Comparison of ENCODE assay signal across 15 cellular contexts in the genomic region with DNA sequence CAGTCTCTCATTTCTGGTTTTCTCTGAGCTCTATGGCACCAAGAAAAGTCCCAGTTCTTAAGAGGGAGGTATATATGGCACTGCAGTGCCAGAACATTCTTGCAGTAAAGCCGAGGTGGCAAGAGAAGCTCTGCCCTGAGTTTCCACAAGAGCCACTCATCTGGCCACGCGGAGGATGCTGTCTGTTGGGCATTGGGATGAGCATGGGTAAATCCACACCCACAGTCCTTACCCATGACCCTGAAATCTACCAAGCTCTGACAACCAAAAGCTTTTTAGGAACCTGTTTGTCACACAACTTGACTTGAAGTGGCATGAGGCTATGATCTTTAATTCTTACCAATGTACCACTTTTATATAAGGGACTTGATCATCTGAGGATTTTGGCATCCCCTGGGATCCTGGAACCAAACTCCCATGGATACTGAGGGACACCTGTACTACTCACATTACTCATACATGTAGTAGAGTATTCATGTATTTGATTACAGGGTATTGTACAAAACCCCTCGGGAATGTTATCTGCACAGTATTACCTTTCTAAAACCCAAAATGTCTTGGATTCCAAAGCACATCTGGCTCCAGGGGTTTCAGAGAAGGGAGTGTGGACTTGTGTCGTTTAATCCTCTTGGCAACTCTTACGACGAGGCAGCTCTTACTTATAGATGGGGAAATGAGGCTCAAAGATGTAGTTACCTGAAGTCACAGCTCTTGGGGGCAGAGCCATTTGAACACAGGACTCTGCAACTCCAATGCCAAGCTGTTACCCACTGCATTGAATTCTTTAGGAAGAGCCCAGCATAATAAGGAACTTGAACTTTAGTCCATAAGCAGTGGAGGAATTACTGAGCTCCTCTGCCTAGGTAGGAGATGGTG. TPM values are rescaled to one million over a fixed set of nuclear protein-coding genes. Genes with fewer than 3 reads are reported as not detected.
DNase-seq lines count a peak whose midpoint lies in the region; ATAC-seq and TF ChIP-seq lines count a peak whose summit lies in the region.
"Had no signal": no experiment of that assay in that cellular context is flagged by ENCODE, and none has a peak within 500 bp of the region (broad histone marks: within the 10 kb centered on the region; RNA-seq: fewer than 3 reads in every experiment).

No MANE protein-coding gene starts in this region.

- H3K4me3 Mint-ChIP-seq in MCF 10A (ENCODE audit: unreplicated experiment): no peak overlapping the region

- CTCF ChIA-PET in MCF 10A (lab: Yijun Ruan, JAX): interaction anchor here (0.6 to 5.9 kb wide), 6 partner anchors 9 to 218 kb away, joined by 3 to 38 read pairs (median 3); a partner anchor contains a TSS

- H3K27ac Mint-ChIP-seq in MCF 10A (ENCODE audit: low read depth, unreplicated experiment): peak overlapping the region; percentile 25
- peak overlapping the region; percentile 12 to 95 for H3K27ac Mint-ChIP-seq in activated naive CD4-positive, alpha-beta T cell treated with anti-CD3 and anti-CD28 coated beads, Interleukin-2, amount 50 U/mL, for 72 hours

- H3K27me3 Mint-ChIP-seq in MCF 10A (ENCODE audit: insufficient read depth, unreplicated experiment): no peaks in the 10 kb centered on the region

- H3K36me3 Mint-ChIP-seq in MCF 10A (ENCODE audit: insufficient read depth, unreplicated experiment): peaks cover 64% of the 10 kb centered on the region
- peaks cover 22 to 30% of the 10 kb centered on the region in 2 donors for H3K36me3 Mint-ChIP-seq in activated naive CD4-positive, alpha-beta T cell treated with anti-CD3 and anti-CD28 coated beads, Interleukin-2, amount 50 U/mL, for 72 hours

- H3K4me3 ChIP-seq in breast epithelium (no peak overlapping the region), gastrocnemius medialis (no peak overlapping the region)
- H3K4me3 ChIP-seq: psoas muscle had no signal

- TF ChIP-seq CTCF in MCF 10A (IDR thresholded peaks at IDR 0.05; ENCODE audit: unreplicated experiment) (no peak), breast epithelium (IDR thresholded peaks at IDR 0.05) (no peak), gastrocnemius medialis (IDR thresholded peaks at IDR 0.05 in 4 of 5, conservative IDR thresholded peaks at IDR 0.05 in 1 of 5) (no peak)

- H3K27me3 ChIP-seq in breast epithelium (no peaks in the 10 kb centered on the region), gastrocnemius medialis (no peaks in the 10 kb centered on the region)

- H3K9me3 ChIP-seq in breast epithelium (no peaks in the 10 kb centered on the region), gastrocnemius medialis (no peaks in the 10 kb centered on the region)
- H3K9me3 ChIP-seq: psoas muscle had no signal

- POLR2A ChIA-PET in MCF 10A (lab: Yijun Ruan, JAX): interaction anchor here (0.6 to 4.8 kb wide), 7 partner anchors 8 to 242 kb away, joined by 3 to 39 read pairs (median 3); a partner anchor contains a TSS

- H3K27ac ChIP-seq in breast epithelium (no peak overlapping the region), gastrocnemius medialis (peak overlapping the region in 3 of 4 donors; percentile 31 to 94 (median 71))
- H3K27ac ChIP-seq: psoas muscle, WERI-Rb-1 had no signal

- DNase-seq in MCF 10A (ENCODE audit: unreplicated experiment): no peak
- DNase-seq in breast epithelium (ENCODE audit: low spot score in 2 of 2): no peak
- DNase-seq in HuH-7 (ENCODE audit: low spot score): peak; percentile 6
- no peak for DNase-seq in activated naive CD4-positive, alpha-beta T cell treated with anti-CD3 and anti-CD28 coated beads, Interleukin-2, amount 50 U/mL, for 72 hours (ENCODE audit: low spot score in 2 of 2)
- DNase-seq in gastrocnemius medialis: no peak
- DNase-seq: activated CD8-positive, alpha-beta memory T cell treated with anti-CD3 and anti-CD28 coated beads, Interleukin-2, amount 50 U/mL, for 48 hours; AML-193; left cardiac atrium; NCI-H1105; NCI-H2171; psoas muscle; WERI-Rb-1 had no signal

- peaks cover 17% of the 10 kb centered on the region for H3K36me3 ChIP-seq in breast epithelium
- peaks cover 0 to 96% of the 10 kb centered on the region in 2 donors for H3K36me3 ChIP-seq in gastrocnemius medialis

- H3K4me1 ChIP-seq in breast epithelium: no peaks in the 10 kb centered on the region
- peaks cover 3 to 23% of the 10 kb centered on the region in 2 donors for H3K4me1 ChIP-seq in gastrocnemius medialis

- ATAC-seq in activated naive CD4-positive, alpha-beta T cell treated with anti-CD3 and anti-CD28 coated beads, Interleukin-2, amount 50 U/mL, for 72 hours: no peak
- no peak for ATAC-seq in gastrocnemius medialis
- no peak for ATAC-seq in GM18505 (IDR thresholded peaks at IDR 0.05; ENCODE audit: unreplicated experiment)
- no peak for ATAC-seq in GM19324 (IDR thresholded peaks at IDR 0.05; ENCODE audit: low FRiP score, unreplicated experiment)
- no peak for ATAC-seq in GM18861 (IDR thresholded peaks at IDR 0.05; ENCODE audit: unreplicated experiment)

- TF ChIP-seq POLR2A in breast epithelium (IDR thresholded peaks at IDR 0.05) (no peak), gastrocnemius medialis (IDR thresholded peaks at IDR 0.05) (no peak), GM18505 (IDR thresholded peaks at IDR 0.05; ENCODE audit: borderline replicate concordance, extremely low read depth, insufficient read depth, insufficient read length) (no peak)

- intact Hi-C loops in MCF 10A (cut with micrococcal nuclease): no loop called here
- intact Hi-C loops in breast epithelium (cut with DNase I; ENCODE audit: low total_unique reads): no loop called here
- intact Hi-C loops in gastrocnemius medialis (cut with DNase I; ENCODE audit: low total_unique reads): loop anchor here (2.0 to 10.0 kb wide), 2 partner anchors 24 to 248 kb away; no protein-coding TSS in a partner anchor

- in situ Hi-C loops in gastrocnemius medialis (cut with MboI; ENCODE audit: low sequenced_read_pairs in 4 of 4): no loop called here

- H3K9me3 Mint-ChIP-seq in MCF 10A (ENCODE audit: unreplicated experiment): no peaks in the 10 kb centered on the region
- no peaks in the 10 kb centered on the region for H3K9me3 Mint-ChIP-seq in activated naive CD4-positive, alpha-beta T cell treated with anti-CD3 and anti-CD28 coated beads, Interleukin-2, amount 50 U/mL, for 72 hours

- H3K4me1 Mint-ChIP-seq in MCF 10A (ENCODE audit: insufficient read depth, unreplicated experiment): peaks cover 9% of the 10 kb centered on the region

- BruUV-seq in MCF 10A (replicated peaks; lab: Mats Ljungman, UMichigan): no TSS peak

RNA-seq across cellular contexts. Expression of a gene that starts 8.8 kb away (rescaled TPM):
- total RNA-seq in MCF 10A (2022): 2,288 and 2,498 TPM in 2 replicates
- total RNA-seq in breast epithelium: 1,000 to 10,000 TPM in 1 of 3 donors, 100 to 1,000 TPM in 2; 945 to 1,485 (median 950) TPM
- 1,000 to 10,000 TPM; 2,520 to 2,880 TPM for total RNA-seq in activated naive CD4-positive, alpha-beta T cell treated with anti-CD3 and anti-CD28 coated beads, Interleukin-2, amount 50 U/mL, for 72 hours
- 1,000 to 10,000 TPM in 2 of 4 donors, 100 to 1,000 TPM in 2; 765 to 1,204 (median 990) TPM for total RNA-seq in gastrocnemius medialis

RNA-seq across cellular contexts. Expression of a gene that starts 36.1 kb away (rescaled TPM):
- total RNA-seq in MCF 10A (2022) (not detected in 2 replicates), breast epithelium (1 to 10 TPM; 1.8 to 5.6 (median 4.7) TPM), gastrocnemius medialis (100 to 1,000 TPM; 133 to 308 (median 181) TPM)
- total RNA-seq in activated naive CD4-positive, alpha-beta T cell treated with anti-CD3 and anti-CD28 coated beads, Interleukin-2, amount 50 U/mL, for 72 hours: 1 to 10 TPM; 1.8 to 2.5 TPM

Comparison
In these comparisons a context has a peak if more than half of its experiments do, and no peak if none do; other contexts are left out.
1. H3K27ac ChIP-seq: peak in gastrocnemius medialis (3 of 4); none in breast epithelium (0 of 2).
2. RNA of a gene that starts 36.1 kb away (total RNA-seq): 133 to 308 TPM in gastrocnemius medialis; 1.8 to 5.6 TPM in breast epithelium, 1.8 to 2.5 TPM in activated naive CD4-positive, alpha-beta T cell treated with anti-CD3 and anti-CD28 coated beads, Interleukin-2, amount 50 U/mL, for 72 hours and not detected in MCF 10A; every median in the first group is over 10 times any median in the second.